ENCODE assay signal across 10 cellular contexts in genomic region chr20:33829636-33830035, GRCh38. TPM values are rescaled to one million over a fixed set of nuclear protein-coding genes. Genes with fewer than 3 reads are reported as not detected.
DNase-seq lines count a peak whose midpoint lies in the region; TF ChIP-seq lines count a peak whose summit lies in the region.
"Had no signal": no experiment of that assay in that cellular context is flagged by ENCODE, and none has a peak within 500 bp of the region (broad histone marks: within the 10 kb centered on the region; RNA-seq: fewer than 3 reads in every experiment).

No MANE protein-coding gene starts in this region.

- H3K9me3 Mint-ChIP-seq in CD8-positive, alpha-beta memory T cell, result no peaks in the 10 kb centered on the region
- peaks cover 11% of the 10 kb centered on the region for H3K9me3 Mint-ChIP-seq in glutamatergic neuron (ENCODE audit: unreplicated experiment)
- H3K9me3 Mint-ChIP-seq: activated T-helper 1 cell treated with anti-CD3 and anti-CD28 coated beads, Interleukin-12 subunit alpha, Interleukin-12 subunit beta, Interleukin-2, Interleukin-4 antibody, amounts not matched to agents 30 ng/mL and 10 ng/mL and 1 ng/mL, durations not matched to agents 14 hours and 24 hours and 36 hours; nephron progenitor cell had no signal

- H4K20me1 ChIP-seq in SU-DHL-6 (ENCODE audit: low read depth, low read length) (no peaks in the 10 kb centered on the region), smooth muscle cell (ENCODE audit: low read depth) (peaks cover 100% of the 10 kb centered on the region)

- no peaks in the 10 kb centered on the region for H3K36me3 ChIP-seq in CD8-positive, alpha-beta memory T cell (ENCODE audit: insufficient read depth, low read length)
- no peaks in the 10 kb centered on the region for H3K36me3 ChIP-seq in SU-DHL-6 (ENCODE audit: low read length)
- H3K36me3 ChIP-seq in smooth muscle cell (ENCODE audit: low read depth), result no peaks in the 10 kb centered on the region

- TF ChIP-seq CTCF in SU-DHL-6 (IDR thresholded peaks at IDR 0.05; ENCODE audit: insufficient read depth, low read length, poor library complexity, severe bottlenecking) (no peak), glutamatergic neuron (IDR thresholded peaks at IDR 0.05; ENCODE audit: partially characterized antibody, unreplicated experiment) (no peak), smooth muscle cell (IDR thresholded peaks at IDR 0.05; ENCODE audit: borderline replicate concordance, insufficient read depth, poor library complexity, severe bottlenecking) (no peak), GM13977 (IDR thresholded peaks at IDR 0.05; ENCODE audit: extremely low read depth, insufficient read depth, missing control alignments) (no peak)

- H3K9me2 ChIP-seq in SU-DHL-6 (replicated peaks; ENCODE audit: insufficient read depth, low read length), result no peaks in the 10 kb centered on the region

- no peak for DNase-seq in CD8-positive, alpha-beta memory T cell
- DNase-seq in glutamatergic neuron (no peak), smooth muscle cell (lab: John Stamatoyannopoulos, UW; ENCODE audit: unreplicated experiment) (no peak), activated T-cell treated with anti-CD3 and anti-CD28 coated beads for 4 hours (no peak), T-helper 9 cell (no peak), GM13977 (ENCODE audit: low spot score) (no peak)
- DNase-seq: NCI-H446, nephron progenitor cell had no signal

- peak overlapping the region in 7 of 8 donors; percentile 0 to 76 (median 16) for H3K27ac Mint-ChIP-seq in CD8-positive, alpha-beta memory T cell
- H3K27ac Mint-ChIP-seq in glutamatergic neuron (ENCODE audit: unreplicated experiment), result peak overlapping the region; percentile 76
- H3K27ac Mint-ChIP-seq: activated T-helper 1 cell treated with anti-CD3 and anti-CD28 coated beads, Interleukin-12 subunit alpha, Interleukin-12 subunit beta, Interleukin-2, Interleukin-4 antibody, amounts not matched to agents 30 ng/mL and 10 ng/mL and 1 ng/mL, durations not matched to agents 14 hours and 24 hours and 36 hours had no signal

- H3K4me3 Mint-ChIP-seq in CD8-positive, alpha-beta memory T cell, result no peak overlapping the region
- H3K4me3 Mint-ChIP-seq in glutamatergic neuron (ENCODE audit: unreplicated experiment), result peak overlapping the region; percentile 48
- H3K4me3 Mint-ChIP-seq: activated T-helper 1 cell treated with anti-CD3 and anti-CD28 coated beads, Interleukin-12 subunit alpha, Interleukin-12 subunit beta, Interleukin-2, Interleukin-4 antibody, amounts not matched to agents 30 ng/mL and 10 ng/mL and 1 ng/mL, durations not matched to agents 14 hours and 24 hours and 36 hours had no signal

- POLR2A ChIA-PET in CD8-positive, alpha-beta memory T cell (lab: Charles Lee), result no interaction called here

- H3K27me3 ChIP-seq in CD8-positive, alpha-beta memory T cell (ENCODE audit: insufficient read depth, low read length, poor library complexity, severe bottlenecking), result no peaks in the 10 kb centered on the region
- no peaks in the 10 kb centered on the region for H3K27me3 ChIP-seq in SU-DHL-6 (ENCODE audit: low read length)
- no peaks in the 10 kb centered on the region for H3K27me3 ChIP-seq in smooth muscle cell (ENCODE audit: low read depth)

- peaks cover 38% of the 10 kb centered on the region for H3K4me1 ChIP-seq in CD8-positive, alpha-beta memory T cell (ENCODE audit: insufficient read depth, low read length)
- H3K4me1 ChIP-seq in smooth muscle cell (ENCODE audit: low read depth), result peaks cover 45% of the 10 kb centered on the region

- H2AFZ ChIP-seq in SU-DHL-6 (ENCODE audit: low read depth, low read length, severe bottlenecking), result no peak overlapping the region
- H2AFZ ChIP-seq in smooth muscle cell (ENCODE audit: low read depth), result no peak overlapping the region

- no peaks in the 10 kb centered on the region for H3K9me3 ChIP-seq in CD8-positive, alpha-beta memory T cell (ENCODE audit: low read length)
- no peaks in the 10 kb centered on the region for H3K9me3 ChIP-seq in SU-DHL-6 (ENCODE audit: insufficient read depth, low read length)
- no peaks in the 10 kb centered on the region for H3K9me3 ChIP-seq in smooth muscle cell (replicated peaks; ENCODE audit: low read depth)

- H3K27me3 Mint-ChIP-seq in CD8-positive, alpha-beta memory T cell, result no peaks in the 10 kb centered on the region
- no peaks in the 10 kb centered on the region for H3K27me3 Mint-ChIP-seq in glutamatergic neuron (ENCODE audit: unreplicated experiment)

- 57% methylated on average over 3 of the region's 3 CpGs for WGBS in smooth muscle cell (ENCODE audit: low lambda C conversion rate)

- no peak overlapping the region for H3K27ac ChIP-seq in CD8-positive, alpha-beta memory T cell (ENCODE audit: low read depth, low read length)
- H3K27ac ChIP-seq in SU-DHL-6 (ENCODE audit: low read depth, low read length) (peak overlapping the region; percentile 85; the same call in 1 of the 2 replicates), smooth muscle cell (ENCODE audit: low read depth) (peak overlapping the region; percentile 69)

- H3K4me3 ChIP-seq in CD8-positive, alpha-beta memory T cell (ENCODE audit: low read length), result no peak overlapping the region
- no peak overlapping the region for H3K4me3 ChIP-seq in SU-DHL-6 (ENCODE audit: insufficient read depth, low read length, poor library complexity, severe bottlenecking)
- no peak overlapping the region for H3K4me3 ChIP-seq in smooth muscle cell

- no peak overlapping the region for H3K4me2 ChIP-seq in SU-DHL-6 (ENCODE audit: low read depth, low read length, poor library complexity, severe bottlenecking)
- peak overlapping the region; percentile 51 for H3K4me2 ChIP-seq in smooth muscle cell

- peaks cover 69 to 90% (median 89%) of the 10 kb centered on the region in 3 donors for H3K4me1 Mint-ChIP-seq in CD8-positive, alpha-beta memory T cell
- peaks cover 46% of the 10 kb centered on the region for H3K4me1 Mint-ChIP-seq in glutamatergic neuron (ENCODE audit: low read depth, unreplicated experiment)

- in situ Hi-C loops in GM13977 (cut with MboI; ENCODE audit: low pct_unique_long_range_greater_than_20kb, low sequenced_read_pairs, unreplicated experiment), result no loop called here

- peaks cover 0 to 37% (median 15%) of the 10 kb centered on the region in 3 donors for H3K36me3 Mint-ChIP-seq in CD8-positive, alpha-beta memory T cell
- no peaks in the 10 kb centered on the region for H3K36me3 Mint-ChIP-seq in glutamatergic neuron (ENCODE audit: unreplicated experiment)

- peaks cover 100% of the 10 kb centered on the region for H3K79me2 ChIP-seq in SU-DHL-6 (ENCODE audit: insufficient read depth, low read length)
- peaks cover 90% of the 10 kb centered on the region for H3K79me2 ChIP-seq in smooth muscle cell (ENCODE audit: low read depth)

- CTCF ChIA-PET in CD8-positive, alpha-beta memory T cell (lab: Charles Lee), result no interaction called here

- H3F3A ChIP-seq in SU-DHL-6 (ENCODE audit: insufficient read depth) (peaks cover 19% of the 10 kb centered on the region; the same call in 1 of the 2 replicates), smooth muscle cell (ENCODE audit: low read depth) (peaks cover 20% of the 10 kb centered on the region)

- no peak overlapping the region for H3K9ac ChIP-seq in SU-DHL-6 (ENCODE audit: low read length)
- no peak overlapping the region for H3K9ac ChIP-seq in smooth muscle cell (ENCODE audit: low read depth)

RNA-seq across cellular contexts. Expression of gene CHMP4B, which starts 18.5 kb away (rescaled TPM):
- total RNA-seq in CD8-positive, alpha-beta memory T cell, result 10 to 100 TPM; 78.3 to 79.9 TPM
- 5.7 TPM for polyA plus RNA-seq in CD8-positive, alpha-beta memory T cell
- total RNA-seq in glutamatergic neuron (ENCODE audit: unreplicated experiment) (46.4 TPM), smooth muscle cell (49.4 and 52.7 TPM in 2 replicates)
- 6.2 and 7.1 TPM in 2 replicates for polyA plus RNA-seq in smooth muscle cell
